Comparison of ENCODE assay signal across 1 cellular context in genomic region chr1:29708381-29708780, GRCh38.
TF ChIP-seq lines count a peak whose summit lies in the region.

No MANE protein-coding gene starts in this region.

TF ChIP-seq in H1, 55 proteins besides CTCF, POLR2A, EP300 and RAD21 (continued from another document):
- TF ChIP-seq HDAC2 (IDR thresholded peaks at IDR 0.05; ENCODE audit: borderline replicate concordance in 1 of 2, low read depth in 2 of 2, low read length in 2 of 2) = no peak
- no peak for TF ChIP-seq YY1 (IDR thresholded peaks at IDR 0.05; ENCODE audit: low read depth, low read length)
- TF ChIP-seq RXRA (IDR thresholded peaks at IDR 0.05; ENCODE audit: insufficient read depth, low read depth, low read length) = no peak
- no peak for TF ChIP-seq EGR1 (IDR thresholded peaks at IDR 0.05; ENCODE audit: borderline replicate concordance, low read depth, low read length)
- no peak for TF ChIP-seq ATF2 (IDR thresholded peaks at IDR 0.05; ENCODE audit: low read length)
- TF ChIP-seq KDM5A (IDR thresholded peaks at IDR 0.05; ENCODE audit: low read length) = no peak
- TF ChIP-seq RBBP5 (IDR thresholded peaks at IDR 0.05; ENCODE audit: borderline replicate concordance, low read depth, low read length) = no peak
- no peak for TF ChIP-seq RFX5 (IDR thresholded peaks at IDR 0.05; ENCODE audit: borderline replicate concordance, low read depth, low read length)
